ENCODE assay signal across 8 cellular contexts in the genomic region with DNA sequence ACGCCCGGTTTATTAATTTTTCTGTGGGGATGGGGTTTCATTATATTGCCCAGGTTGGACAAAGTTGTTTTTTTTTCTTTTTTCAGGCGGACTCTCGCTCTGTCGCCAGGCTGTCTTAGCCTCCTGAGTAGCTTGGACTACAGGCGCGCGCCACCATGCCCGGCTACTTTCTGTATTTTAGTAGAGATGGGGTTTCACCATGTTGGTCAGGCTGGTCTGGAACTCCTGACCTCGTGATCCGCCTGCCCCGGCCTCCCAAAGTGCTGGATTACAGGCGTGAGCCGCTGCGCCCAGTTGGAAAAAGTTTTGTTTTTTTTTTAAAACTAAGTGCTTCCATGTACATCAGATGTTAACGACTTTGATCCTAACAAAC. TPM values are rescaled to one million over a fixed set of nuclear protein-coding genes. Genes with fewer than 3 reads are reported as not detected.
A peak's percentile ranks its signal among the peaks of the same experiment; 100 is the strongest.
DNase-seq lines count a peak whose midpoint lies in the region; ATAC-seq and TF ChIP-seq lines count a peak whose summit lies in the region.

No MANE protein-coding gene starts in this region.

- H3K9me3 ChIP-seq in CD4-positive, alpha-beta memory T cell (ENCODE audit: control insufficient read depth in 1 of 2, low read length in 2 of 2), result no peaks in the 10 kb centered on the region
- no peaks in the 10 kb centered on the region for H3K9me3 ChIP-seq in Peyer's patch

- DNase-seq in CD4-positive, alpha-beta memory T cell, result no peak
- no peak for DNase-seq in Peyer's patch
- no peak for DNase-seq in epithelial cell of proximal tubule (ENCODE audit: low read depth)
- DNase-seq in osteocyte (ENCODE audit: extremely low spot score, unreplicated experiment), result no peak
- no peak for DNase-seq in stimulated activated CD4-positive, alpha-beta T cell treated with anti-CD3 and anti-CD28 coated beads, Interleukin-4, amount 100 ng/mL, for 24 hours
- DNase-seq in 8988T, result no peak
- DNase-seq in D341Med (ENCODE audit: low spot score), result no peak

- CTCF ChIA-PET in CD4-positive, alpha-beta memory T cell (lab: Charles Lee; ENCODE audit: partially characterized antibody), result interaction anchor here (0.9 to 1.2 kb wide), 2 partner anchors 34 to 174 kb away, joined by 3 read pairs; a partner anchor contains a TSS

- H3K4me1 ChIP-seq in CD4-positive, alpha-beta memory T cell (ENCODE audit: insufficient read depth, low read length), result peaks cover 29% of the 10 kb centered on the region
- peaks cover 2 to 28% (median 14%) of the 10 kb centered on the region in 4 donors for H3K4me1 ChIP-seq in Peyer's patch

- H3K36me3 Mint-ChIP-seq in CD4-positive, alpha-beta memory T cell, result peaks cover 13 to 38% of the 10 kb centered on the region in 2 donors
- peaks cover 17% of the 10 kb centered on the region for H3K36me3 Mint-ChIP-seq in osteocyte (ENCODE audit: unreplicated experiment)

- no peaks in the 10 kb centered on the region for H3K27me3 ChIP-seq in CD4-positive, alpha-beta memory T cell (ENCODE audit: insufficient read depth, low read length)
- H3K27me3 ChIP-seq in Peyer's patch, result no peaks in the 10 kb centered on the region

- peak overlapping the region; percentile 97 to 100 (median 100) for H3K27ac Mint-ChIP-seq in CD4-positive, alpha-beta memory T cell
- H3K27ac Mint-ChIP-seq in osteocyte (ENCODE audit: unreplicated experiment), result peak overlapping the region; percentile 100

- no peak for TF ChIP-seq CTCF in Peyer's patch (IDR thresholded peaks at IDR 0.05)
- no peak for TF ChIP-seq CTCF in epithelial cell of proximal tubule (conservative IDR thresholded peaks at IDR 0.05; ENCODE audit: low read depth, low read length)
- TF ChIP-seq CTCF in osteocyte (IDR thresholded peaks at IDR 0.05), result no peak

- peak overlapping the region; percentile 98 to 100 (median 100) for H3K4me3 Mint-ChIP-seq in CD4-positive, alpha-beta memory T cell
- H3K4me3 Mint-ChIP-seq in osteocyte (ENCODE audit: unreplicated experiment), result peak overlapping the region; percentile 100

- no peak for ATAC-seq in HG03565 (IDR thresholded peaks at IDR 0.05; ENCODE audit: unreplicated experiment)

- peaks cover 13% of the 10 kb centered on the region for H3K36me3 ChIP-seq in CD4-positive, alpha-beta memory T cell (ENCODE audit: insufficient read depth, low read length)
- peaks cover 0 to 11% (median 0%) of the 10 kb centered on the region in 3 donors for H3K36me3 ChIP-seq in Peyer's patch

- no peak for TF ChIP-seq POLR2A in Peyer's patch (IDR thresholded peaks at IDR 0.05)

- intact Hi-C loops in CD4-positive, alpha-beta memory T cell (cut with micrococcal nuclease), result loop anchor here (1.0 kb wide), 2 partner anchors 28 to 52 kb away; a partner anchor contains a TSS

- no peaks in the 10 kb centered on the region for H3K9me3 Mint-ChIP-seq in CD4-positive, alpha-beta memory T cell
- H3K9me3 Mint-ChIP-seq in osteocyte (ENCODE audit: unreplicated experiment), result no peaks in the 10 kb centered on the region

- H3K4me3 ChIP-seq in CD4-positive, alpha-beta memory T cell (ENCODE audit: low read length in 2 of 2), result peak overlapping the region; percentile 95 to 98
- H3K4me3 ChIP-seq in Peyer's patch, result peak overlapping the region; percentile 73 to 98 (median 86)
- H3K4me3 ChIP-seq in epithelial cell of proximal tubule (ENCODE audit: low read depth, low read length), result peak overlapping the region; percentile 100

- no peaks in the 10 kb centered on the region for H3K27me3 Mint-ChIP-seq in CD4-positive, alpha-beta memory T cell
- no peaks in the 10 kb centered on the region for H3K27me3 Mint-ChIP-seq in osteocyte (ENCODE audit: unreplicated experiment)

- POLR2A ChIA-PET in CD4-positive, alpha-beta memory T cell (lab: Charles Lee; ENCODE audit: partially characterized antibody), result interaction anchor here (1.0 to 3.7 kb wide), 18 partner anchors 9 to 131 kb away, joined by 3 to 61 read pairs (median 7); a partner anchor contains a TSS

- peak overlapping the region; percentile 96 for H3K27ac ChIP-seq in CD4-positive, alpha-beta memory T cell (ENCODE audit: low read depth, low read length)
- peak overlapping the region; percentile 93 to 99 (median 98) for H3K27ac ChIP-seq in Peyer's patch

- peaks cover 19 to 54% (median 34%) of the 10 kb centered on the region in 4 donors for H3K4me1 Mint-ChIP-seq in CD4-positive, alpha-beta memory T cell
- H3K4me1 Mint-ChIP-seq in osteocyte (ENCODE audit: unreplicated experiment), result peaks cover 35% of the 10 kb centered on the region

RNA-seq across cellular contexts. Expression of a gene that starts 0.5 kb away (rescaled TPM):
- total RNA-seq in CD4-positive, alpha-beta memory T cell, result 10 to 100 TPM; 85.7 to 88.6 TPM
- 10 to 100 TPM; 64.5 to 85.6 TPM for polyA plus RNA-seq in CD4-positive, alpha-beta memory T cell
- 10 to 100 TPM; 37.3 to 71.8 (median 58.0) TPM for total RNA-seq in Peyer's patch
- 14.7 and 15.7 TPM in 2 replicates for total RNA-seq in epithelial cell of proximal tubule
- 23.8 and 24.4 TPM in 2 replicates for total RNA-seq in osteocyte

RNA-seq across cellular contexts. Expression of a gene that starts 3.8 kb away (rescaled TPM):
- total RNA-seq in CD4-positive, alpha-beta memory T cell, result 1 to 10 TPM; 8.8 to 9.3 TPM
- polyA plus RNA-seq in CD4-positive, alpha-beta memory T cell, result 1 to 10 TPM; 2.5 to 7.0 TPM
- total RNA-seq in Peyer's patch, result 10 to 100 TPM in 2 of 4 donors, 1 to 10 TPM in 2; 7.2 to 20.6 (median 11.7) TPM
- total RNA-seq in epithelial cell of proximal tubule, result 7.7 and 8.2 TPM in 2 replicates
- 11.6 and 12.1 TPM in 2 replicates for total RNA-seq in osteocyte

RNA-seq across cellular contexts. Expression of a gene that starts 27.9 kb away (rescaled TPM):
- total RNA-seq in CD4-positive, alpha-beta memory T cell, result 10 to 100 TPM; 20.8 to 21.2 TPM
- 1 to 10 TPM; 7.6 to 8.2 TPM for polyA plus RNA-seq in CD4-positive, alpha-beta memory T cell
- 10 to 100 TPM; 23.8 to 44.8 (median 36.8) TPM for total RNA-seq in Peyer's patch
- total RNA-seq in epithelial cell of proximal tubule, result 10.7 and 11.6 TPM in 2 replicates
- 6.9 and 8.4 TPM in 2 replicates for total RNA-seq in osteocyte

RNA-seq across cellular contexts. Expression of a gene that starts 34.7 kb away (rescaled TPM):
- total RNA-seq in CD4-positive, alpha-beta memory T cell, result 100 to 1,000 TPM; 155 to 160 TPM
- polyA plus RNA-seq in CD4-positive, alpha-beta memory T cell, result 100 to 1,000 TPM; 371 to 438 TPM
- 100 to 1,000 TPM; 352 to 597 (median 546) TPM for total RNA-seq in Peyer's patch
- 1,313 and 2,133 TPM in 2 replicates for total RNA-seq in epithelial cell of proximal tubule
- 251 and 253 TPM in 2 replicates for total RNA-seq in osteocyte

RNA-seq across cellular contexts. Expression of a gene that starts 51.3 kb away (rescaled TPM):
- total RNA-seq in CD4-positive, alpha-beta memory T cell, result 10 to 100 TPM; 12.9 to 13.0 TPM
- 1 to 10 TPM; 1.6 to 5.9 TPM for polyA plus RNA-seq in CD4-positive, alpha-beta memory T cell
- total RNA-seq in Peyer's patch, result 1 to 10 TPM; 2.2 to 4.2 (median 2.6) TPM
- total RNA-seq in epithelial cell of proximal tubule, result 6.0 and 6.2 TPM in 2 replicates
- 5.3 and 6.3 TPM in 2 replicates for total RNA-seq in osteocyte
